ENCODE assay signal across 1 cellular context in genomic region chr22:20951932-20952380, GRCh38.
TF ChIP-seq lines count a peak whose summit lies in the region.

No MANE protein-coding gene starts in this region.

TF ChIP-seq in endothelial cell of umbilical vein, 7 proteins besides CTCF, POLR2A, EP300 and RAD21:
- TF ChIP-seq MAX (IDR thresholded peaks at IDR 0.05; ENCODE audit: insufficient read depth, insufficient read length) (no peak), POLR2AphosphoS5 (IDR thresholded peaks at IDR 0.05; ENCODE audit: insufficient read depth, low read depth, low read length) (no peak), FOS (IDR thresholded peaks at IDR 0.05; ENCODE audit: borderline replicate concordance, insufficient read depth, low read length) (no peak), MYC (IDR thresholded peaks at IDR 0.05; ENCODE audit: low read depth, low read length) (no peak), GATA2 (IDR thresholded peaks at IDR 0.05; ENCODE audit: insufficient read depth, insufficient read length, low read depth, low read length) (no peak), JUN (IDR thresholded peaks at IDR 0.05; ENCODE audit: borderline replicate concordance, insufficient read depth, insufficient read length, low read depth) (no peak), EZH2 (IDR thresholded peaks at IDR 0.05; ENCODE audit: borderline replicate concordance, low read depth, low read length, severe bottlenecking) (no peak)
